ENCODE assay signal across 23 cellular contexts in the genomic region with DNA sequence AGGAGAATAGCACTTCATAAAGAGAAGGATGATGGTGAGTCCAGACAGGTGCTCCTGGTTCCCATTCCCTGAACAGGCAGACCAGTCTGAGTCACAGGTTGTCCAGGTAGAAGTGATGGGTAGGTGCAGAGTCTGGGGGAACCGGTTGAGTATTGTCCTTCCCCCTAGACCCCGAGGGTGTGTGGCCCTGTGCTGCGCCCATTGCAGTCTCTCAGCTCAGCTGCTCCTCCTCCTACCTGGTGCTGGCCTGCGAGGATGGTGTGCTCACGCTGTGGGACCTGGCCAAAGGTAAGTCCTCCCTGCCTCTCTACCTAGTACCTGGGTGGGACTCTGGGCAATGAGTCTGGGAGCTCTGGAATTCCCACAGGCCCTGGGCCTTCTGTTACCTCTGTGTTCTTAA. TPM values are rescaled to one million over a fixed set of nuclear protein-coding genes. Genes with fewer than 3 reads are reported as not detected.
A peak's percentile ranks its signal among the peaks of the same experiment; 100 is the strongest.
DNase-seq lines count a peak whose midpoint lies in the region; ATAC-seq and TF ChIP-seq lines count a peak whose summit lies in the region.
"Had no signal": no experiment of that assay in that cellular context is flagged by ENCODE, and none has a peak within 500 bp of the region (broad histone marks: within the 10 kb centered on the region; RNA-seq: fewer than 3 reads in every experiment).

No MANE protein-coding gene starts in this region.

- H3K27ac Mint-ChIP-seq in natural killer cell treated with Interleukin-12 subunit alpha and Interleukin-12 subunit beta and Interleukin-15 and Interleukin-18, amount 100 ng/mL, for 72 hours: no peak overlapping the region
- H3K27ac Mint-ChIP-seq in natural killer cell: no peak overlapping the region
- H3K27ac Mint-ChIP-seq: CD14-positive monocyte; CD4-positive, alpha-beta T cell; CD8-positive, alpha-beta T cell had no signal

- no peaks in the 10 kb centered on the region for H3K4me1 Mint-ChIP-seq in natural killer cell treated with Interleukin-12 subunit alpha and Interleukin-12 subunit beta and Interleukin-15 and Interleukin-18, amount 100 ng/mL, for 72 hours (ENCODE audit: low read depth in 2 of 2)
- H3K4me1 Mint-ChIP-seq in natural killer cell: no peaks in the 10 kb centered on the region
- H3K4me1 Mint-ChIP-seq: CD14-positive monocyte had no signal

- no peak overlapping the region for H3K4me3 ChIP-seq in upper lobe of right lung
- H3K4me3 ChIP-seq in HAP-1: no peak overlapping the region
- H3K4me3 ChIP-seq: BLaER1, GM12878 had no signal

- H3K27me3 ChIP-seq in upper lobe of right lung (peaks cover 6% of the 10 kb centered on the region), HAP-1 (ENCODE audit: low read depth) (0 out of 2 replicates have a peak, but pooled peaks cover 5% of the 10 kb centered on the region)
- H3K27me3 ChIP-seq: BE2C, BLaER1 had no signal

- H3K27me3 Mint-ChIP-seq in natural killer cell treated with Interleukin-12 subunit alpha and Interleukin-12 subunit beta and Interleukin-15 and Interleukin-18, amount 100 ng/mL, for 72 hours: peaks cover 12% of the 10 kb centered on the region in 2 donors
- peaks cover 2 to 11% of the 10 kb centered on the region in 2 donors for H3K27me3 Mint-ChIP-seq in natural killer cell (ENCODE audit: low read depth in 2 of 2)

- in situ Hi-C loops in HAP-1 (cut with MboI; ENCODE audit: low sequenced_read_pairs): loop anchor here (10.0 kb wide), 1 partner anchor 344 kb away; no protein-coding TSS in a partner anchor

- TF ChIP-seq CTCF in natural killer cell (IDR thresholded peaks at IDR 0.05) (no peak), upper lobe of right lung (IDR thresholded peaks at IDR 0.05) (no peak)

- H3K36me3 ChIP-seq in upper lobe of right lung: no peaks in the 10 kb centered on the region
- no peaks in the 10 kb centered on the region for H3K36me3 ChIP-seq in HAP-1 (replicated peaks)
- H3K36me3 ChIP-seq: BE2C, BLaER1 had no signal

- DNase-seq in natural killer cell treated with Interleukin-12 subunit alpha and Interleukin-12 subunit beta and Interleukin-15 and Interleukin-18, amount 100 ng/mL, for 72 hours (ENCODE audit: low spot score): no peak
- DNase-seq in natural killer cell (no peak), mesenteric fat pad (ENCODE audit: low spot score) (peak; percentile 67), upper lobe of right lung (no peak), HAP-1 (ENCODE audit: low spot score in 2 of 2) (no peak), CD1c-positive myeloid dendritic cell (ENCODE audit: extremely low spot score) (no peak)
- DNase-seq: 8988T; ACHN; BE2C; C1 segment of cervical spinal cord; Caco-2; Calu3; CD4-positive, alpha-beta T cell; CD8-positive, alpha-beta T cell; DMS79; DND-41; EL; GDM1 had no signal

- H3K4me1 ChIP-seq in upper lobe of right lung (no peaks in the 10 kb centered on the region), HAP-1 (no peaks in the 10 kb centered on the region)
- H3K4me1 ChIP-seq: BE2C, Caco-2 had no signal

- no peak overlapping the region for H3K4me3 Mint-ChIP-seq in natural killer cell treated with Interleukin-12 subunit alpha and Interleukin-12 subunit beta and Interleukin-15 and Interleukin-18, amount 100 ng/mL, for 72 hours
- H3K4me3 Mint-ChIP-seq in natural killer cell: no peak overlapping the region
- H3K4me3 Mint-ChIP-seq: CD14-positive monocyte; CD4-positive, alpha-beta T cell; CD8-positive, alpha-beta T cell had no signal

- H3K36me3 Mint-ChIP-seq in natural killer cell treated with Interleukin-12 subunit alpha and Interleukin-12 subunit beta and Interleukin-15 and Interleukin-18, amount 100 ng/mL, for 72 hours: no peaks in the 10 kb centered on the region
- H3K36me3 Mint-ChIP-seq in natural killer cell: no peaks in the 10 kb centered on the region
- H3K36me3 Mint-ChIP-seq: CD14-positive monocyte; CD8-positive, alpha-beta T cell had no signal

- ATAC-seq in natural killer cell treated with Interleukin-12 subunit alpha and Interleukin-12 subunit beta and Interleukin-15 and Interleukin-18, amount 100 ng/mL, for 72 hours: peak; percentile 11 to 52
- ATAC-seq in natural killer cell (no peak), upper lobe of right lung (peak; percentile 17)
- ATAC-seq: CD8-positive, alpha-beta T cell; GM12878 had no signal

- no peaks in the 10 kb centered on the region for H3K9me3 Mint-ChIP-seq in natural killer cell treated with Interleukin-12 subunit alpha and Interleukin-12 subunit beta and Interleukin-15 and Interleukin-18, amount 100 ng/mL, for 72 hours
- no peaks in the 10 kb centered on the region for H3K9me3 Mint-ChIP-seq in natural killer cell
- H3K9me3 Mint-ChIP-seq: CD4-positive, alpha-beta T cell; CD8-positive, alpha-beta T cell had no signal

- no peaks in the 10 kb centered on the region for H3K9me3 ChIP-seq in upper lobe of right lung
- no peaks in the 10 kb centered on the region for H3K9me3 ChIP-seq in HAP-1
- H3K9me3 ChIP-seq: BE2C, BLaER1, Caco-2 had no signal

- H3K27ac ChIP-seq in upper lobe of right lung: no peak overlapping the region
- H3K27ac ChIP-seq: BLaER1 had no signal

- intact Hi-C loops in natural killer cell (cut with micrococcal nuclease) (no loop called here), upper lobe of right lung (cut with DNase I) (no loop called here)

RNA-seq across cellular contexts. Expression of gene MESP1, which starts 19.8 kb away (rescaled TPM):
- total RNA-seq in natural killer cell treated with Interleukin-12 subunit alpha and Interleukin-12 subunit beta and Interleukin-15 and Interleukin-18, amount 100 ng/mL, for 72 hours: 1 to 10 TPM; 2.3 to 4.0 TPM
- total RNA-seq in natural killer cell (1 to 10 TPM in 2 of 3 donors, under 1 TPM in 1; 0.45 to 2.9 (median 2.5) TPM), mesenteric fat pad (16.0 TPM), upper lobe of right lung (4.9 TPM)
- total RNA-seq: G401 had no signal

RNA-seq across cellular contexts. Expression of gene WDR93, which starts 40.7 kb away (rescaled TPM):
- not detected for total RNA-seq in natural killer cell treated with Interleukin-12 subunit alpha and Interleukin-12 subunit beta and Interleukin-15 and Interleukin-18, amount 100 ng/mL, for 72 hours
- total RNA-seq in natural killer cell (under 1 TPM in 2 of 3 donors, not detected in 1; 0.25 to 0.38 TPM), mesenteric fat pad (0.32 TPM), upper lobe of right lung (not detected)
- total RNA-seq: A673; Calu3; CD4-positive, alpha-beta T cell; CD8-positive, alpha-beta T cell; GM12878 had no signal

RNA-seq across cellular contexts. Expression of gene PEX11A, which starts 40.7 kb away (rescaled TPM):
- 1 to 10 TPM; 3.1 to 3.2 TPM for total RNA-seq in natural killer cell treated with Interleukin-12 subunit alpha and Interleukin-12 subunit beta and Interleukin-15 and Interleukin-18, amount 100 ng/mL, for 72 hours
- 1 to 10 TPM; 2.0 to 3.1 (median 3.1) TPM for total RNA-seq in natural killer cell
- 103 TPM for total RNA-seq in mesenteric fat pad
- total RNA-seq in upper lobe of right lung: 9.1 TPM
- total RNA-seq: CD8-positive, alpha-beta T cell had no signal

RNA-seq across cellular contexts. Expression of gene MESP2, which starts 44.9 kb away (rescaled TPM):
- total RNA-seq in natural killer cell treated with Interleukin-12 subunit alpha and Interleukin-12 subunit beta and Interleukin-15 and Interleukin-18, amount 100 ng/mL, for 72 hours: not detected
- total RNA-seq in natural killer cell: not detected
- 0.96 TPM for total RNA-seq in mesenteric fat pad
- not detected for total RNA-seq in upper lobe of right lung
- total RNA-seq: Calu3; CD4-positive, alpha-beta T cell; CD8-positive, alpha-beta T cell; G401; GM12878 had no signal

RNA-seq across cellular contexts. Expression of gene PLIN1, which starts 52.1 kb away (rescaled TPM):
- 1 to 10 TPM in 1 of 2 donors, under 1 TPM in 1; 0.33 to 1.0 TPM for total RNA-seq in natural killer cell treated with Interleukin-12 subunit alpha and Interleukin-12 subunit beta and Interleukin-15 and Interleukin-18, amount 100 ng/mL, for 72 hours
- under 1 TPM; 0.40 to 0.75 (median 0.66) TPM for total RNA-seq in natural killer cell
- total RNA-seq in mesenteric fat pad: 1,691 TPM
- total RNA-seq in upper lobe of right lung: 1.1 TPM
- total RNA-seq: Caco-2; CD8-positive, alpha-beta T cell had no signal

Comparison
In these comparisons a context has a peak if more than half of its experiments do, and no peak if none do; other contexts are left out.
1. ATAC-seq: peak in natural killer cell treated with Interleukin-12 subunit alpha and Interleukin-12 subunit beta and Interleukin-15 and Interleukin-18, amount 100 ng/mL, for 72 hours (2 of 2) and upper lobe of right lung (single experiment); none in natural killer cell (0 of 3).
2. RNA of gene PEX11A, which starts 40.7 kb away (total RNA-seq): 103 TPM in mesenteric fat pad (single experiment); 9.1 TPM in upper lobe of right lung (single experiment), 3.1 to 3.2 TPM in natural killer cell treated with Interleukin-12 subunit alpha and Interleukin-12 subunit beta and Interleukin-15 and Interleukin-18, amount 100 ng/mL, for 72 hours and 2.0 to 3.1 TPM in natural killer cell; every median in the first group is over 10 times any median in the second.